In the genomic region with DNA sequence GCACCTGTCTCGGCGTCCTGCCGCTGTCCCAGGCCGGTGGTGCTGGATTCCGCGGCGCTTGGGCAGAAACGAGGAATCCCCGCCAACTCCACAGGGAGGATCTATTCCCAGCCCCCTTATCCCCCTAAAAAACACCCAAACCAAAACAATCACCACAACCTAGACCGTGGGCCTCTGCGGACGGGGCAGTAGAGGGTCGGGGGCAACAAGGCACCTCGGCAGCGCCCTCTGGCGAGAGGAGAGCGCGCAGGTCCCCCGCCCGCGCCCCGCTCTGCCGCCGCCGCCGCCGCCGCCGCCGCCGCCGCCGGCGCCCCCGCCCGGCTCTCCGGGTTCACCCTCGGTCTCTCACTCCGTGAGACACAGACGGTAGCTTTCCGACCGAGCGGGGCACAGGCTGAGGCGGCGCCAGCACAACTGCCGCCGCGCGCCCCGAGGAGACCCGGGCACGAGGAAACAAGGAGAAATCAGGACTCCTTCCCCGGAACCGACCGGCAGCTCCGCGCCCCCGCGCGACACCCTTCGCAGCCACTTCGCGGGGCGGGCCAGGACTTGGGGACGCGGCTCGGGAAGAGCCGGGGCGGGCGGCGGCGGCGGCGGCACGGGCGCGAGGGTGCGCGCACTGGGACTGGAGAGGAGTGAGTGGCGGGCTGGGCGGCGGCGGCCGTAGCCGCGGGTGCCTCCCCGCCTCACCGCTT, we compare ENCODE assay signal across 8 cellular contexts. TPM values are rescaled to one million over a fixed set of nuclear protein-coding genes. Genes with fewer than 3 reads are reported as not detected.
DNase-seq lines count a peak whose midpoint lies in the region; ATAC-seq lines count a peak whose summit lies in the region.

A gene (plus strand): TSS at position 360 of the 695 bp plus-strand sequence.

- H3K4me1 ChIP-seq in SJSA1 (replicated peaks) = peaks cover 12% of the 10 kb centered on the region

- peak; percentile 58 for DNase-seq in COLO668 (lab: John Stamatoyannopoulos, UW; ENCODE audit: unreplicated experiment)
- DNase-seq in SJSA1 (ENCODE audit: low read depth in 1 of 2, low spot score in 2 of 2) = peak in 1 of 2 experiments; percentile 11
- DNase-seq in cerebellar cortex (ENCODE audit: low spot score) = peak; percentile 36
- peak; percentile 25 for DNase-seq in kidney tubule cell (ENCODE audit: low spot score)
- peak; percentile 16 to 49 for DNase-seq in stimulated activated CD4-positive, alpha-beta T cell treated with anti-CD3 and anti-CD28 coated beads, Interleukin-2, amount 100 ng/mL, for 48 hours
- DNase-seq in MV-4-11 (lab: John Stamatoyannopoulos, UW) = no peak

- H3K4me3 ChIP-seq in SJSA1 = peak within 1 kb of the TSS; percentile 33

- ATAC-seq in GM19324 (IDR thresholded peaks at IDR 0.05; ENCODE audit: low FRiP score, unreplicated experiment) (peak; percentile 58), HG03378 (IDR thresholded peaks at IDR 0.05; ENCODE audit: unreplicated experiment) (peak; percentile 45)

- 0 out of 2 replicates have a peak, but pooled peaks cover 11% of the 10 kb centered on the region for H3K9me3 ChIP-seq in SJSA1 (replicated peaks)

- H3K36me3 ChIP-seq in SJSA1 = no peaks in the 10 kb centered on the region

- peaks cover 59% of the 10 kb centered on the region for H3K27me3 ChIP-seq in SJSA1 (replicated peaks)

- no peak within 1 kb of the TSS for H3K27ac ChIP-seq in SJSA1

RNA-seq across cellular contexts. Expression of the gene that starts here (rescaled TPM):
- 0.05 TPM in 1 of 2 replicates, not detected in the other for total RNA-seq in SJSA1 (2014; rRNA removed; shearing (Covaris generic))
